8 cellular contexts compared by ENCODE assay signal in genomic region chr19:44142014-44142523, GRCh38. TPM values are rescaled to one million over a fixed set of nuclear protein-coding genes. Genes with fewer than 3 reads are reported as not detected.
DNase-seq lines count a peak whose midpoint lies in the region; ATAC-seq, FAIRE-seq and TF ChIP-seq lines count a peak whose summit lies in the region.

No MANE protein-coding gene starts in this region.

- H3K4me3 ChIP-seq in IMR-90 (ENCODE audit: insufficient read depth, low read depth, low read length) (peak overlapping the region; percentile 67), astrocyte (ENCODE audit: insufficient read depth, low read depth, low read length) (peak overlapping the region; percentile 94)

- H3K4ac ChIP-seq in IMR-90 (ENCODE audit: low read depth, low read length): peak overlapping the region; percentile 80

- H3K9me3 ChIP-seq in IMR-90 (ENCODE audit: control insufficient read depth, insufficient read depth, low read length): no peaks in the 10 kb centered on the region
- no peaks in the 10 kb centered on the region for H3K9me3 ChIP-seq in astrocyte (ENCODE audit: insufficient read depth, low read depth, low read length)

- TF ChIP-seq CTCF in IMR-90 (conservative IDR thresholded peaks at IDR 0.05; ENCODE audit: low read depth, low read length): no peak
- TF ChIP-seq CTCF in astrocyte (IDR thresholded peaks at IDR 0.05; ENCODE audit: insufficient read depth, low read depth, low read length): no peak

- peak overlapping the region; percentile 65; the same call in 1 of the 2 replicates for H4K5ac ChIP-seq in IMR-90 (ENCODE audit: low read depth, low read length)

- H2AFZ ChIP-seq in IMR-90 (replicated peaks; ENCODE audit: low read length, poor library complexity) (peak overlapping the region; percentile 97), astrocyte (ENCODE audit: low read depth, low read length) (peak overlapping the region; percentile 99)

- H4K8ac ChIP-seq in IMR-90 (ENCODE audit: low read depth in 2 of 2, low read length in 2 of 2): peak overlapping the region; percentile 81 to 93; a peak in 2 of 4 replicates

- in situ Hi-C loops in IMR-90 (cut with MboI; ENCODE audit: low sequenced_read_pairs): no loop called here

- BruUV-seq in IMR-90 (replicated peaks; lab: Mats Ljungman, UMichigan): no TSS peak

- H3K4me2 ChIP-seq in IMR-90 (ENCODE audit: low read depth, low read length) (peak overlapping the region; percentile 93), astrocyte (ENCODE audit: low read length) (peak overlapping the region; percentile 98)

- POLR2A ChIA-PET in IMR-90 (lab: Charles Lee; ENCODE audit: unreplicated experiment): no interaction called here

- H3K4me3 Mint-ChIP-seq in astrocyte (ENCODE audit: unreplicated experiment): peak overlapping the region; percentile 95
- H3K4me3 Mint-ChIP-seq in stimulated activated effector memory CD8-positive, alpha-beta T cell treated with anti-CD3 and anti-CD28 coated beads, Interleukin-12 subunit alpha, Interleukin-12 subunit beta, amount 100 ng/mL, for 72 hours: peak overlapping the region; percentile 97

- peak overlapping the region; percentile 36 for H2AK5ac ChIP-seq in IMR-90 (ENCODE audit: low read depth, low read length)

- no peak overlapping the region for H3K18ac ChIP-seq in IMR-90 (ENCODE audit: low read depth, low read length)

- no peak overlapping the region for H2BK15ac ChIP-seq in IMR-90 (ENCODE audit: low read depth, low read length)

- H3K14ac ChIP-seq in IMR-90 (replicated peaks; ENCODE audit: low read depth, low read length): peak overlapping the region; percentile 79

- H2AK9ac ChIP-seq in IMR-90 (replicated peaks; ENCODE audit: low read depth, low read length, poor library complexity): peak overlapping the region; percentile 86

- peaks cover 7% of the 10 kb centered on the region for H3K36me3 ChIP-seq in IMR-90 (ENCODE audit: control insufficient read depth, insufficient read depth, low read length)
- peaks cover 5% of the 10 kb centered on the region for H3K36me3 ChIP-seq in astrocyte (ENCODE audit: insufficient read depth, low read length)

- H3K4me1 ChIP-seq in IMR-90 (ENCODE audit: control insufficient read depth, insufficient read depth, low read length) (no peaks in the 10 kb centered on the region), astrocyte (ENCODE audit: insufficient read depth, low read length) (peaks cover 13% of the 10 kb centered on the region)

- CTCF ChIA-PET in IMR-90 (lab: Yijun Ruan, JAX): interaction anchor here (0.7 kb wide), 1 partner anchor 11 kb away, joined by 3 read pairs; no protein-coding TSS in a partner anchor

- ATAC-seq in IMR-90 (ENCODE audit: low read depth) (peak; percentile 10), GM19395 (IDR thresholded peaks at IDR 0.05; ENCODE audit: unreplicated experiment) (no peak)
- ATAC-seq in stimulated activated effector memory CD8-positive, alpha-beta T cell treated with anti-CD3 and anti-CD28 coated beads, Interleukin-12 subunit alpha, Interleukin-12 subunit beta, amount 100 ng/mL, for 72 hours: peak; percentile 46

- peak; percentile 44 for DNase-seq in ELR (ENCODE audit: low read depth)
- peak; percentile 42 for DNase-seq in IMR-90
- DNase-seq in astrocyte (ENCODE audit: low read depth): peak; percentile 26
- DNase-seq in iris pigment epithelial cell (ENCODE audit: low read depth): peak; percentile 37
- no peak for DNase-seq in stimulated activated effector memory CD8-positive, alpha-beta T cell treated with anti-CD3 and anti-CD28 coated beads, Interleukin-12 subunit alpha, Interleukin-12 subunit beta, amount 100 ng/mL, for 72 hours (ENCODE audit: low spot score in 2 of 2)
- no peak for DNase-seq in SW 1271 (lab: John Stamatoyannopoulos, UW)
- no peak for DNase-seq in effector CD8-positive, alpha-beta T cell (lab: John Stamatoyannopoulos, UW)

- no peak for FAIRE-seq in astrocyte (lab: Jason Lieb, UNC)

- no peaks in the 10 kb centered on the region for H3K27me3 Mint-ChIP-seq in astrocyte (ENCODE audit: low read depth, unreplicated experiment)

- peak overlapping the region; percentile 60; the same call in 1 of the 2 replicates for H4K91ac ChIP-seq in IMR-90 (ENCODE audit: insufficient read depth, low read depth, low read length)

- peaks cover 4% of the 10 kb centered on the region for H3K4me1 Mint-ChIP-seq in astrocyte (ENCODE audit: low read depth, unreplicated experiment)
- peaks cover 14% of the 10 kb centered on the region for H3K4me1 Mint-ChIP-seq in stimulated activated effector memory CD8-positive, alpha-beta T cell treated with anti-CD3 and anti-CD28 coated beads, Interleukin-12 subunit alpha, Interleukin-12 subunit beta, amount 100 ng/mL, for 72 hours

- H3K9me1 ChIP-seq in IMR-90 (ENCODE audit: insufficient read depth, low read length): no peaks in the 10 kb centered on the region

- peak overlapping the region; percentile 62 for H2BK5ac ChIP-seq in IMR-90 (ENCODE audit: low read depth, low read length, poor library complexity, severe bottlenecking)

- H3K23ac ChIP-seq in IMR-90 (ENCODE audit: low read depth, low read length): peak overlapping the region; percentile 86

- H3K9ac ChIP-seq in IMR-90 (ENCODE audit: low read depth, low read length) (peak overlapping the region; percentile 90), astrocyte (ENCODE audit: low read length) (peak overlapping the region; percentile 85)

- peaks cover 17% of the 10 kb centered on the region for H3K79me2 ChIP-seq in astrocyte (ENCODE audit: insufficient read depth, low read length)

- peaks cover 8 to 26% of the 10 kb centered on the region in 2 experiments; a peak in 3 of 4 replicates for H3K79me1 ChIP-seq in IMR-90 (ENCODE audit: low read depth in 1 of 2, low read length in 2 of 2)

- dilution Hi-C loops in IMR-90 (cut with HindIII; ENCODE audit: low sequenced_read_pairs, unreplicated experiment): no loop called here

- TF ChIP-seq POLR2A in IMR-90 (IDR thresholded peaks at IDR 0.05; ENCODE audit: low read depth, low read length): no peak

- no peaks in the 10 kb centered on the region for H3K9me3 Mint-ChIP-seq in astrocyte (ENCODE audit: unreplicated experiment)
- peaks cover 8% of the 10 kb centered on the region for H3K9me3 Mint-ChIP-seq in stimulated activated effector memory CD8-positive, alpha-beta T cell treated with anti-CD3 and anti-CD28 coated beads, Interleukin-12 subunit alpha, Interleukin-12 subunit beta, amount 100 ng/mL, for 72 hours

- H3K27ac ChIP-seq in IMR-90 (ENCODE audit: insufficient read depth, low read length): peak overlapping the region; percentile 93
- no peak overlapping the region for H3K27ac ChIP-seq in astrocyte (ENCODE audit: low read depth, low read length)

- 20% methylated on average over 8 of the region's 17 CpGs; no CpG with 5 or more reads in 1 of the 2 experiments for WGBS in IMR-90 (ENCODE audit: extremely low coverage in 2 of 2, insufficient read length in 1 of 2), 2 experiments

- no peak for TF ChIP-seq RAD21 in IMR-90 (IDR thresholded peaks at IDR 0.05; ENCODE audit: low read length)

- H3K27ac Mint-ChIP-seq in astrocyte (ENCODE audit: unreplicated experiment): peak overlapping the region; percentile 78
- peak overlapping the region; percentile 97 for H3K27ac Mint-ChIP-seq in stimulated activated effector memory CD8-positive, alpha-beta T cell treated with anti-CD3 and anti-CD28 coated beads, Interleukin-12 subunit alpha, Interleukin-12 subunit beta, amount 100 ng/mL, for 72 hours

- H3K36me3 Mint-ChIP-seq in astrocyte (ENCODE audit: low read depth, unreplicated experiment): peaks cover 11% of the 10 kb centered on the region
- H3K36me3 Mint-ChIP-seq in stimulated activated effector memory CD8-positive, alpha-beta T cell treated with anti-CD3 and anti-CD28 coated beads, Interleukin-12 subunit alpha, Interleukin-12 subunit beta, amount 100 ng/mL, for 72 hours: peaks cover 23% of the 10 kb centered on the region

- no peak overlapping the region for H2BK20ac ChIP-seq in IMR-90 (ENCODE audit: low read depth, low read length)

- no peaks in the 10 kb centered on the region for H3K27me3 ChIP-seq in IMR-90 (ENCODE audit: control insufficient read depth, insufficient read depth, low read length)
- no peaks in the 10 kb centered on the region for H3K27me3 ChIP-seq in astrocyte (ENCODE audit: insufficient read depth, low read length)

- no peak overlapping the region for H2BK120ac ChIP-seq in IMR-90 (ENCODE audit: low read depth, low read length)

- peak overlapping the region; percentile 40 for H3K56ac ChIP-seq in IMR-90 (ENCODE audit: extremely low read depth, insufficient read depth, low read length)

- intact Hi-C loops in IMR-90 (cut with micrococcal nuclease): no loop called here

- H4K20me1 ChIP-seq in IMR-90 (ENCODE audit: insufficient read depth, low read length) (no peaks in the 10 kb centered on the region), astrocyte (ENCODE audit: insufficient read depth, low read length) (no peaks in the 10 kb centered on the region)

TF ChIP-seq in IMR-90, 13 proteins besides CTCF, POLR2A, EP300 and RAD21 (continues in another document):
- TF ChIP-seq MXI1 (IDR thresholded peaks at IDR 0.05; ENCODE audit: borderline replicate concordance, low read depth, low read length) (0 out of 2 replicates have a peak, but pooled peaks have one; percentile 12), CEBPB (IDR thresholded peaks at IDR 0.05; ENCODE audit: low read depth, low read length) (no peak), RFX5 (IDR thresholded peaks at IDR 0.05; ENCODE audit: low read depth, low read length) (no peak)

RNA-seq across cellular contexts. Expression of gene ZNF234, which starts 0.7 kb away (rescaled TPM):
- total RNA-seq in IMR-90 (2012; rRNA removed): 11.9 and 15.8 TPM in 2 replicates
- 2.6 and 4.0 TPM in 2 replicates for polyA plus RNA-seq in IMR-90 (2012; rRNA removed)
- 0.37 and 0.41 TPM in 2 replicates for polyA plus RNA-seq in IMR-90 (2012; cell fraction: cytosol; rRNA removed)
- polyA plus RNA-seq in IMR-90 (2012; cell fraction: nucleus; rRNA removed; ENCODE audit: low replicate concordance): 6.2 and 18.0 TPM in 2 replicates
- total RNA-seq in astrocyte: 9.0 and 11.6 TPM in 2 replicates

RNA-seq across cellular contexts. Expression of gene ZNF226, which starts 22.8 kb away (rescaled TPM):
- total RNA-seq in IMR-90 (2012; rRNA removed): 14.0 and 16.7 TPM in 2 replicates
- polyA plus RNA-seq in IMR-90 (2012; rRNA removed): 12.6 and 15.7 TPM in 2 replicates
- polyA plus RNA-seq in IMR-90 (2012; cell fraction: cytosol; rRNA removed): 4.1 and 10.8 TPM in 2 replicates
- 5.4 and 30.3 TPM in 2 replicates for polyA plus RNA-seq in IMR-90 (2012; cell fraction: nucleus; rRNA removed; ENCODE audit: low replicate concordance)
- 24.4 and 27.6 TPM in 2 replicates for total RNA-seq in astrocyte

RNA-seq across cellular contexts. Expression of gene ZNF225, which starts 28.9 kb away (rescaled TPM):
- 5.7 and 6.1 TPM in 2 replicates for total RNA-seq in IMR-90 (2012; rRNA removed)
- 1.1 and 1.5 TPM in 2 replicates for polyA plus RNA-seq in IMR-90 (2012; rRNA removed)
- 0.15 and 0.26 TPM in 2 replicates for polyA plus RNA-seq in IMR-90 (2012; cell fraction: cytosol; rRNA removed)
- 0.50 and 3.6 TPM in 2 replicates for polyA plus RNA-seq in IMR-90 (2012; cell fraction: nucleus; rRNA removed; ENCODE audit: low replicate concordance)
- 4.5 and 4.7 TPM in 2 replicates for total RNA-seq in astrocyte

RNA-seq across cellular contexts. Expression of gene ZNF224, which starts 47.9 kb away (rescaled TPM):
- total RNA-seq in IMR-90 (2012; rRNA removed): 24.4 and 26.3 TPM in 2 replicates
- polyA plus RNA-seq in IMR-90 (2012; rRNA removed): 5.7 and 10.3 TPM in 2 replicates
- polyA plus RNA-seq in IMR-90 (2012; cell fraction: cytosol; rRNA removed): 1.3 TPM in 2 replicates
- polyA plus RNA-seq in IMR-90 (2012; cell fraction: nucleus; rRNA removed; ENCODE audit: low replicate concordance): 11.7 and 67.5 TPM in 2 replicates
- total RNA-seq in astrocyte: 24.6 and 25.2 TPM in 2 replicates

Comparison
In these comparisons a context has a peak if more than half of its experiments do, and no peak if none do; other contexts are left out.
1. DNase-seq: peak in ELR (single experiment), IMR-90 (single experiment), astrocyte (single experiment) and iris pigment epithelial cell (single experiment); none in stimulated activated effector memory CD8-positive, alpha-beta T cell treated with anti-CD3 and anti-CD28 coated beads, Interleukin-12 subunit alpha, Interleukin-12 subunit beta, amount 100 ng/mL, for 72 hours (0 of 2), SW 1271 (0 of 2) and effector CD8-positive, alpha-beta T cell (single experiment).